ENCODE assay signal across 8 cellular contexts in genomic region chr3:108590443-108590842, GRCh38. TPM values are rescaled to one million over a fixed set of nuclear protein-coding genes. Genes with fewer than 3 reads are reported as not detected.
DNase-seq lines count a peak whose midpoint lies in the region; TF ChIP-seq lines count a peak whose summit lies in the region.

No MANE protein-coding gene starts in this region.

- peaks cover 4% of the 10 kb centered on the region for H3K79me1 ChIP-seq in mesendoderm (ENCODE audit: low read length)

- POLR2A ChIA-PET in BJ (lab: Charles Lee) = interaction anchor here (0.6 kb wide), 1 partner anchor 1231 kb away, joined by 3 read pairs; no protein-coding TSS in a partner anchor

- no peak overlapping the region for H4K8ac ChIP-seq in mesendoderm (ENCODE audit: low read depth, low read length)

- H3K79me2 ChIP-seq in mesendoderm (ENCODE audit: control insufficient read depth, insufficient read depth, low read length) = peaks cover 30% of the 10 kb centered on the region

- H4K5ac ChIP-seq in mesendoderm (ENCODE audit: low read length) = no peak overlapping the region

- H2BK15ac ChIP-seq in mesendoderm (replicated peaks; ENCODE audit: low read depth) = no peak overlapping the region

- no peaks in the 10 kb centered on the region for H3K9me3 ChIP-seq in ascending aorta

- CTCF ChIA-PET in BJ (lab: Yijun Ruan, JAX) = interaction anchor here (1.0 to 1.6 kb wide), 4 partner anchors 10 to 72 kb away, joined by 3 to 5 read pairs (median 4); no protein-coding TSS in a partner anchor

- H3K56ac ChIP-seq in mesendoderm (ENCODE audit: low read length) = peak overlapping the region; percentile 26

- no peak overlapping the region for H3K23ac ChIP-seq in mesendoderm (ENCODE audit: low read length)

- H3K18ac ChIP-seq in mesendoderm (ENCODE audit: low read length) = no peak overlapping the region

- H3K27me3 ChIP-seq in BJ (ENCODE audit: control insufficient read depth, insufficient read depth, low read length) (no peaks in the 10 kb centered on the region), ascending aorta (no peaks in the 10 kb centered on the region), mesendoderm (ENCODE audit: insufficient read depth, low read length, poor library complexity) (no peaks in the 10 kb centered on the region)

- peak overlapping the region; percentile 57 for H3K9ac ChIP-seq in mesendoderm (ENCODE audit: low read length)

- H3K4ac ChIP-seq in mesendoderm (ENCODE audit: low read depth, low read length) = peak overlapping the region; percentile 36

- H3K4me3 ChIP-seq in BJ (ENCODE audit: low read depth, low read length) (peak overlapping the region; percentile 85), HFF-Myc (replicated peaks; ENCODE audit: low read depth, low read length) (peak overlapping the region; percentile 79), ascending aorta (peak overlapping the region; percentile 70 to 71), mesendoderm (ENCODE audit: low read length) (no peak overlapping the region)

- peak overlapping the region; percentile 1 for H3K4me2 ChIP-seq in mesendoderm (ENCODE audit: low read length)

- H2BK5ac ChIP-seq in mesendoderm (ENCODE audit: low read length) = no peak overlapping the region

- H3K36me3 ChIP-seq in BJ (ENCODE audit: control insufficient read depth, insufficient read depth, low read length) (no peaks in the 10 kb centered on the region), ascending aorta (no peaks in the 10 kb centered on the region), mesendoderm (ENCODE audit: control insufficient read depth, insufficient read depth, low read length) (no peaks in the 10 kb centered on the region)

- H3K4me1 ChIP-seq in ascending aorta = peaks cover 0 to 2% of the 10 kb centered on the region in 2 donors
- no peaks in the 10 kb centered on the region for H3K4me1 ChIP-seq in mesendoderm (ENCODE audit: control insufficient read depth, low read depth, low read length)

- TF ChIP-seq CTCF in BJ (IDR thresholded peaks at IDR 0.05; ENCODE audit: insufficient read depth, low read depth, low read length) = no peak
- no peak for TF ChIP-seq CTCF in HFF-Myc (IDR thresholded peaks at IDR 0.05; ENCODE audit: low read depth, low read length, missing control alignments)
- TF ChIP-seq CTCF in ascending aorta (IDR thresholded peaks at IDR 0.05) = no peak

- H3K27ac ChIP-seq in ascending aorta (no peak overlapping the region), mesendoderm (ENCODE audit: low read depth, low read length) (no peak overlapping the region)

- H2BK120ac ChIP-seq in mesendoderm (ENCODE audit: low read depth, low read length) = no peak overlapping the region

- DNase-seq in BJ (ENCODE audit: low read depth) (no peak), HFF-Myc (ENCODE audit: extremely low read depth, low read depth) (no peak), ascending aorta (ENCODE audit: low spot score in 2 of 2) (no peak), mesendoderm (peak; percentile 8), foreskin melanocyte (no peak), HUDEP-2 (lab: John Stamatoyannopoulos, UW; ENCODE audit: unreplicated experiment in 76 of 76) (no peak), germinal center (ENCODE audit: low spot score) (no peak)
- no peak for DNase-seq in activated CD4-positive, alpha-beta T cell treated with anti-CD3 and anti-CD28 coated beads, Interleukin-2, amount 50 U/mL, for 48 hours

- intact Hi-C loops in ascending aorta (cut with DNase I) = loop anchor here (10.0 kb wide), 1 partner anchor 366 kb away; the partner anchor contains the start of gene IFT57

- WGBS in mesendoderm (ENCODE audit: extremely low coverage, insufficient coverage, low lambda C conversion rate) = no CpG with 5 or more reads among the region's 4 CpGs

- no peak overlapping the region for H2AK5ac ChIP-seq in mesendoderm (ENCODE audit: low read length)

RNA-seq across cellular contexts. Expression of gene DZIP3, which starts 0.9 kb away (rescaled TPM):
- 5.4 and 8.7 TPM in 2 replicates for polyA plus RNA-seq in BJ (2011; rRNA removed)
- polyA minus RNA-seq in BJ (2011; rRNA and poly(A)+ RNA removed) = 4.1 and 5.0 TPM in 2 replicates
- 7.0 TPM for total RNA-seq in ascending aorta
- polyA plus RNA-seq in mesendoderm (2013, experiment 1 of 2) = 13.1 TPM
- 13.1 TPM for polyA plus RNA-seq in mesendoderm (2013, experiment 2 of 2)

RNA-seq across cellular contexts. Expression of gene CIP2A, which starts 1.2 kb away (rescaled TPM):
- 8.9 and 17.3 TPM in 2 replicates for polyA plus RNA-seq in BJ (2011; rRNA removed)
- polyA minus RNA-seq in BJ (2011; rRNA and poly(A)+ RNA removed) = 19.8 and 27.5 TPM in 2 replicates
- not detected for total RNA-seq in ascending aorta
- polyA plus RNA-seq in mesendoderm (2013, experiment 1 of 2) = 41.2 TPM
- polyA plus RNA-seq in mesendoderm (2013, experiment 2 of 2) = 35.1 TPM
